ENCODE assay signal across 9 cellular contexts in the genomic region with DNA sequence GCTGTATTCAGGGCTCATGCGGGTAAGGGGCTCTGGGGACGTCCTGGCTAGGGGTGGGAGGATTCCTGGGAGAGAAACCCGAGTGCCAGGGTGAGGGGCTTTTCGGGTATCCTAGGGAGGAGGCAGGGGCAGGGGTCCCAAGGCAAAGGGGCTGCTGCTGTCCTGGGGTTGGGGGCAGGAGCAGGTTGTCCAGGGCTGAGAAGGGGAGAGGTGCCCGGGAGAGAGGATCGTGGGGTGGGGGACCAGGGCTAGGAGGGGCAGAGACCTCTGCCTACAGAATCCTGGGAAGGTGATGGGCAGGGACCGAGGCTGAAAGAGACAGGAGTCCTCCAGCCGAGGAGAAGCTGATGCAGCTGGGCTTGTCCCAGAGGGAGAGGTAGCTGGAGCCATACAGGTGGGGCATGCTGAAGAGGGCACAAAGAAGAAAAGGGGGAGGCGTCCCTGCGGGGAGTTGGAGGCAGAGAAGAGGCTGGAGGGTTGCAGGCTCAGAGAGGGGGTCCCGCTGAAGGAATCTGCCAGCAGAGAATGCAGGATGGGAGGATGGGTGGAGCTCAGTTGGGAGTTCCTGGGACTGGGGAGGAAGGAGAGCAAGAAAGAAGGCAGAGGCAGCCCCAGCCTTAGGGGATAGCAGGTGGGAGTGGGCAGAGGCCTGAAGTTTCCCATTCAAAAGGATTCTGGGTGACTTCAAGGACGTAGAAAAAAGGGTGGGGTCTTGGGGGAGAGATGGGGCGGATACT. TPM values are rescaled to one million over a fixed set of nuclear protein-coding genes. Genes with fewer than 3 reads are reported as not detected.
DNase-seq lines count a peak whose midpoint lies in the region; ATAC-seq and TF ChIP-seq lines count a peak whose summit lies in the region.
"Had no signal": no experiment of that assay in that cellular context is flagged by ENCODE, and none has a peak within 500 bp of the region (broad histone marks: within the 10 kb centered on the region; RNA-seq: fewer than 3 reads in every experiment).

No MANE protein-coding gene starts in this region.

- POLR2A ChIA-PET in HCT116 (lab: Charles Lee) = interaction anchor here (0.6 to 1.8 kb wide), 4 partner anchors 9 to 70 kb away, joined by 3 to 8 read pairs (median 6); partner anchors contain the start of gene HNRNPUL1

- H3K9ac ChIP-seq in HCT116 (ENCODE audit: low read length) = peak overlapping the region; percentile 71

- TF ChIP-seq RAD21 in HCT116 (IDR thresholded peaks at IDR 0.05; ENCODE audit: low read depth) = no peak

- peaks cover 15% of the 10 kb centered on the region; the same call in 1 of the 2 replicates for H3K27me3 ChIP-seq in ACC112 (ENCODE audit: insufficient read depth, low read length)
- no peaks in the 10 kb centered on the region for H3K27me3 ChIP-seq in HCT116 (ENCODE audit: insufficient read depth, low read length)
- H3K27me3 ChIP-seq in effector memory CD4-positive, alpha-beta T cell (replicated peaks; ENCODE audit: control insufficient read depth, insufficient read depth, low read length, poor library complexity, severe bottlenecking) = peaks cover 27% of the 10 kb centered on the region
- H3K27me3 ChIP-seq in osteoblast (ENCODE audit: insufficient read depth, low read length) = peaks cover 54% of the 10 kb centered on the region

- no peak overlapping the region for H2AFZ ChIP-seq in ACC112 (ENCODE audit: low read length, unreplicated experiment)
- peak overlapping the region; percentile 86 for H2AFZ ChIP-seq in HCT116 (ENCODE audit: low read depth, low read length, poor library complexity, severe bottlenecking)
- no peak overlapping the region for H2AFZ ChIP-seq in osteoblast (ENCODE audit: low read length)

- peak overlapping the region; percentile 43; the same call in 1 of the 2 replicates for H3K4me3 ChIP-seq in ACC112 (ENCODE audit: low read depth, low read length)
- H3K4me3 ChIP-seq in HCT116 (replicated peaks in 1 of 2; ENCODE audit: low read depth in 1 of 2, low read length in 2 of 2) = peak overlapping the region; percentile 75 to 79
- H3K4me3 ChIP-seq in effector memory CD4-positive, alpha-beta T cell (ENCODE audit: insufficient read depth, low read depth, low read length, poor library complexity, severe bottlenecking) = peak overlapping the region; percentile 28
- peak overlapping the region; percentile 47 for H3K4me3 ChIP-seq in mucosa of descending colon
- H3K4me3 ChIP-seq in osteoblast (ENCODE audit: insufficient read depth, low read length) = no peak overlapping the region

- H3K79me2 ChIP-seq in ACC112 (ENCODE audit: control insufficient read depth, insufficient read depth, low read length, unreplicated experiment) (no peaks in the 10 kb centered on the region), HCT116 (ENCODE audit: insufficient read depth, low read length) (no peaks in the 10 kb centered on the region), osteoblast (ENCODE audit: insufficient read depth, low read length) (no peaks in the 10 kb centered on the region)

- no peaks in the 10 kb centered on the region for H3K9me2 ChIP-seq in HCT116 (ENCODE audit: insufficient read depth)

- CTCF ChIA-PET in HCT116 (lab: Charles Lee) = interaction anchor here (0.6 to 3.3 kb wide), 5 partner anchors 10 to 513 kb away, joined by 3 to 17 read pairs (median 3); no protein-coding TSS in a partner anchor

- RAD21 ChIA-PET in HCT116 (lab: Charles Lee; ENCODE audit: low non-redundant PET in 1 of 2, low total read pairs in 2 of 2, uncharacterized antibody in 2 of 2, unreplicated experiment in 2 of 2) = no interaction called here

- H4K20me1 ChIP-seq in HCT116 (ENCODE audit: insufficient read depth) (no peaks in the 10 kb centered on the region), osteoblast (ENCODE audit: insufficient read depth, low read length) (no peaks in the 10 kb centered on the region)

- no peak for DNase-seq in HCT116 (ENCODE audit: low read depth, low spot score)
- no peak for DNase-seq in effector memory CD4-positive, alpha-beta T cell
- DNase-seq in mucosa of descending colon = peak in 2 of 3 donors; percentile 23 to 39
- no peak for DNase-seq in osteoblast (ENCODE audit: insufficient read length, low spot score, missing footprints)
- DNase-seq in DMS114 treated with DMSO at 0.1 percent for 48 hours (lab: John Stamatoyannopoulos, UW; ENCODE audit: unreplicated experiment) = no peak
- no peak for DNase-seq in NCI-H187 treated with DMSO at 0.1 percent for 48 hours (lab: John Stamatoyannopoulos, UW)
- no peak for DNase-seq in head of caudate nucleus
- DNase-seq: NCI-H146 had no signal

- no peaks in the 10 kb centered on the region for H3K9me3 ChIP-seq in HCT116 (ENCODE audit: control insufficient read depth in 1 of 2, insufficient read depth in 1 of 2, low read depth in 1 of 2, low read length in 2 of 2)
- no peaks in the 10 kb centered on the region for H3K9me3 ChIP-seq in effector memory CD4-positive, alpha-beta T cell (ENCODE audit: control insufficient read depth, low read length)
- no peaks in the 10 kb centered on the region for H3K9me3 ChIP-seq in mucosa of descending colon
- no peaks in the 10 kb centered on the region for H3K9me3 ChIP-seq in osteoblast (ENCODE audit: low read depth, low read length)

- ATAC-seq in HCT116 (peak; percentile 33), mucosa of descending colon (peak; percentile 54)

- no peak for TF ChIP-seq CTCF in HCT116 (IDR thresholded peaks at IDR 0.05 in 2 of 3, conservative IDR thresholded peaks at IDR 0.05 in 1 of 3; ENCODE audit: borderline replicate concordance in 1 of 3, insufficient read depth in 1 of 3, low read depth in 2 of 3, low read length in 2 of 3)
- no peak for TF ChIP-seq CTCF in mucosa of descending colon (IDR thresholded peaks at IDR 0.05)
- TF ChIP-seq CTCF in osteoblast (IDR thresholded peaks at IDR 0.05; ENCODE audit: extremely low read depth, low read depth, low read length) = no peak

- BruUV-seq in HCT116 (replicated peaks; lab: Mats Ljungman, UMichigan) = no TSS peak

- H3K27ac ChIP-seq in ACC112 (ENCODE audit: low read depth, low read length) (no peak overlapping the region), HCT116 (ENCODE audit: low read depth, low read length) (peak overlapping the region; percentile 78), osteoblast (ENCODE audit: low read depth, low read length) (no peak overlapping the region)
- no peak overlapping the region for H3K27ac ChIP-seq in effector memory CD4-positive, alpha-beta T cell (ENCODE audit: insufficient read depth, low read length, poor library complexity, severe bottlenecking)

- peak overlapping the region; percentile 86 for H3K4me2 ChIP-seq in HCT116 (ENCODE audit: low read length)
- H3K4me2 ChIP-seq in osteoblast (ENCODE audit: insufficient read depth, low read length) = no peak overlapping the region

- no peaks in the 10 kb centered on the region for H3K36me3 ChIP-seq in ACC112 (ENCODE audit: insufficient read depth, low read length)
- H3K36me3 ChIP-seq in HCT116 (ENCODE audit: control insufficient read depth in 1 of 2, insufficient read depth in 2 of 2, low read length in 2 of 2) = 0 out of 4 replicates have a peak, but pooled peaks cover 0 to 3% of the 10 kb centered on the region in 2 experiments
- H3K36me3 ChIP-seq in effector memory CD4-positive, alpha-beta T cell (ENCODE audit: control insufficient read depth, insufficient read depth, low read length) = no peaks in the 10 kb centered on the region
- H3K36me3 ChIP-seq in mucosa of descending colon (ENCODE audit: low read depth) = no peaks in the 10 kb centered on the region
- no peaks in the 10 kb centered on the region for H3K36me3 ChIP-seq in osteoblast (ENCODE audit: insufficient read depth, low read length)

- H3K4me1 ChIP-seq in ACC112 (ENCODE audit: control insufficient read depth, insufficient read depth, low read length, unreplicated experiment) = no peaks in the 10 kb centered on the region
- peaks cover 12 to 23% of the 10 kb centered on the region in 2 experiments for H3K4me1 ChIP-seq in HCT116 (ENCODE audit: control insufficient read depth in 1 of 2, insufficient read depth in 2 of 2, low read length in 2 of 2)
- H3K4me1 ChIP-seq in effector memory CD4-positive, alpha-beta T cell (ENCODE audit: control insufficient read depth, insufficient read depth, low read length, poor library complexity, severe bottlenecking) = peaks cover 5% of the 10 kb centered on the region
- H3K4me1 ChIP-seq in mucosa of descending colon (ENCODE audit: low read depth) = no peaks in the 10 kb centered on the region
- H3K4me1 ChIP-seq in osteoblast (ENCODE audit: insufficient read depth, low read length) = no peaks in the 10 kb centered on the region

- intact Hi-C loops in HCT116 (cut with micrococcal nuclease) (no loop called here), mucosa of descending colon (cut with DNase I, micrococcal nuclease) (no loop called here), head of caudate nucleus (cut with DNase I) (no loop called here)

- no peak for TF ChIP-seq POLR2A in HCT116 (IDR thresholded peaks at IDR 0.05; ENCODE audit: borderline replicate concordance, extremely low read depth, insufficient read depth, insufficient read length)

RNA-seq across cellular contexts. Expression of gene CYP2S1, which starts 0.6 kb away (rescaled TPM):
- total RNA-seq in HCT116 (2021; ENCODE audit: unreplicated experiment) (17.6 TPM), mucosa of descending colon (10 to 100 TPM in 2 of 3 donors, 1 to 10 TPM in 1; 9.1 to 45.4 (median 41.2) TPM), osteoblast (not detected in 2 replicates)
- polyA plus RNA-seq in HCT116 (2012) = 21.8 TPM in 2 replicates

RNA-seq across cellular contexts. Expression of gene AXL, which starts 25.4 kb away (rescaled TPM):
- 47.4 TPM for total RNA-seq in HCT116 (2021; ENCODE audit: unreplicated experiment)
- 48.4 and 49.6 TPM in 2 replicates for polyA plus RNA-seq in HCT116 (2012)
- total RNA-seq in mucosa of descending colon = 10 to 100 TPM in 2 of 3 donors, 1 to 10 TPM in 1; 7.3 to 93.6 (median 19.3) TPM
- 355 and 368 TPM in 2 replicates for total RNA-seq in osteoblast

Comparison
In these comparisons a context has a peak if more than half of its experiments do, and no peak if none do; other contexts are left out.
1. DNase-seq: peak in mucosa of descending colon (2 of 3); none in HCT116 (single experiment), effector memory CD4-positive, alpha-beta T cell (0 of 3), osteoblast (single experiment), DMS114 treated with DMSO at 0.1 percent for 48 hours (single experiment), NCI-H187 treated with DMSO at 0.1 percent for 48 hours (single experiment) and head of caudate nucleus (0 of 42).
2. RNA of gene CYP2S1, which starts 0.6 kb away (total RNA-seq): 9.1 to 45.4 TPM in mucosa of descending colon and 17.6 TPM in HCT116 (single experiment); not detected in osteoblast; every median in the first group is over 10 times any median in the second.